ENCODE assay signal across 1 cellular context in the genomic region with DNA sequence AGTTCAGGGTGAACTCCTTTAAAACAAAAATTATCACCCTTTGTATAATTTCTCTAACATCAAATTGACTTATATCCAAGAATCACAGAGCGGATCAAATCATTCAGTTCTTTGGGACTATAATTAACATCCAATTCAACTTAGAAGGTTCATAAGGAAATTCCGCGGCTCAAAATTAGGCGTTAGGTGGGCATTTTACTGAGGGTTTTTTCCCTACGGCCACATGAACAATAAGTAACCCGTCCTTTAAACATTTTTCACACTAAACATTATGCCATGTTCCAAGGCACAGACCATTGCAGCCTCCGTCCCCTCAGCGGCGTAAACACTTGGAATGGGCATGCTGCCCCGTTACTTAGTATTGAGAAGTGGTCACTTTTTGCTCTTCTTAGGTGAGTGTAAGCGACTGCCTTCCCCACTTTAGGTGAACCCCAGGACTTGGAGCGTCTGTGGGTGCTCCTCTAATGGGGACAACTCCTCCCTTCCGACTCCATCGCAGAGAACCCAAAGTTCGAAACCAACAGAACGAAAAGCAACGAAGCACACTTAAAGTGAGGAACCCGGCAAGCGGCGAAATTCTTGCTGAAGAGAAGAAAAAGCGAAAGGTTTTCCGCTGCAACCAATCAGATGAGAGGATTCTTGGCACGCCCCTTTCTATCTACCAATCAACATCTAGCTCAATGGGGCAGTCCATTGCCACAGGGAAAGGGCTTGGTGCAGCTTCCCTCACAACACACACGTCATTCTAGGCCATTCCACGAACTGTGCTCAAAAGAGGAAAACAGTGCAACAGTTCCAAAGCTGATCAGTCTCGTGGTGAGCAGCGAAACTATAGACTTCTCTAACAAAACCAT.
A peak's percentile ranks its signal among the peaks of the same experiment; 100 is the strongest.
TF ChIP-seq lines count a peak whose summit lies in the region.

No MANE protein-coding gene starts in this region.

TF ChIP-seq in GM12878, 131 proteins besides CTCF, POLR2A, EP300 and RAD21 (continued from another document):
- TF ChIP-seq, protein P1, sequence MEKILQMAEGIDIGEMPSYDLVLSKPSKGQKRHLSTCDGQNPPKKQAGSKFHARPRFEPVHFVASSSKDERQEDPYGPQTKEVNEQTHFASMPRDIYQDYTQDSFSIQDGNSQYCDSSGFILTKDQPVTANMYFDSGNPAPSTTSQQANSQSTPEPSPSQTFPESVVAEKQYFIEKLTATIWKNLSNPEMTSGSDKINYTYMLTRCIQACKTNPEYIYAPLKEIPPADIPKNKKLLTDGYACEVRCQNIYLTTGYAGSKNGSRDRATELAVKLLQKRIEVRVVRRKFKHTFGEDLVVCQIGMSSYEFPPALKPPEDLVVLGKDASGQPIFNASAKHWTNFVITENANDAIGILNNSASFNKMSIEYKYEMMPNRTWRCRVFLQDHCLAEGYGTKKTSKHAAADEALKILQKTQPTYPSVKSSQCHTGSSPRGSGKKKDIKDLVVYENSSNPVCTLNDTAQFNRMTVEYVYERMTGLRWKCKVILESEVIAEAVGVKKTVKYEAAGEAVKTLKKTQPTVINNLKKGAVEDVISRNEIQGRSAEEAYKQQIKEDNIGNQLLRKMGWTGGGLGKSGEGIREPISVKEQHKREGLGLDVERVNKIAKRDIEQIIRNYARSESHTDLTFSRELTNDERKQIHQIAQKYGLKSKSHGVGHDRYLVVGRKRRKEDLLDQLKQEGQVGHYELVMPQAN (conservative IDR thresholded peaks at IDR 0.05): peak; percentile 86
- TF ChIP-seq, protein P2, sequence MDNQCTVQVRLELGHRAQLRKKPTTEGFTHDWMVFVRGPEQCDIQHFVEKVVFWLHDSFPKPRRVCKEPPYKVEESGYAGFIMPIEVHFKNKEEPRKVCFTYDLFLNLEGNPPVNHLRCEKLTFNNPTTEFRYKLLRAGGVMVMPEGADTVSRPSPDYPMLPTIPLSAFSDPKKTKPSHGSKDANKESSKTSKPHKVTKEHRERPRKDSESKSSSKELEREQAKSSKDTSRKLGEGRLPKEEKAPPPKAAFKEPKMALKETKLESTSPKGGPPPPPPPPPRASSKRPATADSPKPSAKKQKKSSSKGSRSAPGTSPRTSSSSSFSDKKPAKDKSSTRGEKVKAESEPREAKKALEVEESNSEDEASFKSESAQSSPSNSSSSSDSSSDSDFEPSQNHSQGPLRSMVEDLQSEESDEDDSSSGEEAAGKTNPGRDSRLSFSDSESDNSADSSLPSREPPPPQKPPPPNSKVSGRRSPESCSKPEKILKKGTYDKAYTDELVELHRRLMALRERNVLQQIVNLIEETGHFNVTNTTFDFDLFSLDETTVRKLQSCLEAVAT (IDR thresholded peaks at IDR 0.05): peak; percentile 69; the same call in 1 of the 2 replicates
- TF ChIP-seq FOS (IDR thresholded peaks at IDR 0.05; ENCODE audit: borderline replicate concordance, extremely low read depth, insufficient read length) (peak; percentile 55), ATF7 (IDR thresholded peaks at IDR 0.05; ENCODE audit: low read depth) (peak; percentile 100), STAT3 (IDR thresholded peaks at IDR 0.05; ENCODE audit: low read depth, low read length) (no peak), NFIC (IDR thresholded peaks at IDR 0.05; ENCODE audit: low read depth, low read length) (peak; percentile 33; the same call in 1 of the 2 replicates), CHD1 (IDR thresholded peaks at IDR 0.05; ENCODE audit: low read depth, low read length) (peak; percentile 95; the same call in 1 of the 2 replicates)
- TF ChIP-seq, protein P3, sequence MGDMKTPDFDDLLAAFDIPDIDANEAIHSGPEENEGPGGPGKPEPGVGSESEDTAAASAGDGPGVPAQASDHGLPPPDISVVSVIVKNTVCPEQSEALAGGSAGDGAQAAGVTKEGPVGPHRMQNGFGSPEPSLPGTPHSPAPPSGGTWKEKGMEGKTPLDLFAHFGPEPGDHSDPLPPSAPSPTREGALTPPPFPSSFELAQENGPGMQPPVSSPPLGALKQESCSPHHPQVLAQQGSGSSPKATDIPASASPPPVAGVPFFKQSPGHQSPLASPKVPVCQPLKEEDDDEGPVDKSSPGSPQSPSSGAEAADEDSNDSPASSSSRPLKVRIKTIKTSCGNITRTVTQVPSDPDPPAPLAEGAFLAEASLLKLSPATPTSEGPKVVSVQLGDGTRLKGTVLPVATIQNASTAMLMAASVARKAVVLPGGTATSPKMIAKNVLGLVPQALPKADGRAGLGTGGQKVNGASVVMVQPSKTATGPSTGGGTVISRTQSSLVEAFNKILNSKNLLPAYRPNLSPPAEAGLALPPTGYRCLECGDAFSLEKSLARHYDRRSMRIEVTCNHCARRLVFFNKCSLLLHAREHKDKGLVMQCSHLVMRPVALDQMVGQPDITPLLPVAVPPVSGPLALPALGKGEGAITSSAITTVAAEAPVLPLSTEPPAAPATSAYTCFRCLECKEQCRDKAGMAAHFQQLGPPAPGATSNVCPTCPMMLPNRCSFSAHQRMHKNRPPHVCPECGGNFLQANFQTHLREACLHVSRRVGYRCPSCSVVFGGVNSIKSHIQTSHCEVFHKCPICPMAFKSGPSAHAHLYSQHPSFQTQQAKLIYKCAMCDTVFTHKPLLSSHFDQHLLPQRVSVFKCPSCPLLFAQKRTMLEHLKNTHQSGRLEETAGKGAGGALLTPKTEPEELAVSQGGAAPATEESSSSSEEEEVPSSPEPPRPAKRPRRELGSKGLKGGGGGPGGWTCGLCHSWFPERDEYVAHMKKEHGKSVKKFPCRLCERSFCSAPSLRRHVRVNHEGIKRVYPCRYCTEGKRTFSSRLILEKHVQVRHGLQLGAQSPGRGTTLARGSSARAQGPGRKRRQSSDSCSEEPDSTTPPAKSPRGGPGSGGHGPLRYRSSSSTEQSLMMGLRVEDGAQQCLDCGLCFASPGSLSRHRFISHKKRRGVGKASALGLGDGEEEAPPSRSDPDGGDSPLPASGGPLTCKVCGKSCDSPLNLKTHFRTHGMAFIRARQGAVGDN (IDR thresholded peaks at IDR 0.05): no peak
- TF ChIP-seq, protein P4, sequence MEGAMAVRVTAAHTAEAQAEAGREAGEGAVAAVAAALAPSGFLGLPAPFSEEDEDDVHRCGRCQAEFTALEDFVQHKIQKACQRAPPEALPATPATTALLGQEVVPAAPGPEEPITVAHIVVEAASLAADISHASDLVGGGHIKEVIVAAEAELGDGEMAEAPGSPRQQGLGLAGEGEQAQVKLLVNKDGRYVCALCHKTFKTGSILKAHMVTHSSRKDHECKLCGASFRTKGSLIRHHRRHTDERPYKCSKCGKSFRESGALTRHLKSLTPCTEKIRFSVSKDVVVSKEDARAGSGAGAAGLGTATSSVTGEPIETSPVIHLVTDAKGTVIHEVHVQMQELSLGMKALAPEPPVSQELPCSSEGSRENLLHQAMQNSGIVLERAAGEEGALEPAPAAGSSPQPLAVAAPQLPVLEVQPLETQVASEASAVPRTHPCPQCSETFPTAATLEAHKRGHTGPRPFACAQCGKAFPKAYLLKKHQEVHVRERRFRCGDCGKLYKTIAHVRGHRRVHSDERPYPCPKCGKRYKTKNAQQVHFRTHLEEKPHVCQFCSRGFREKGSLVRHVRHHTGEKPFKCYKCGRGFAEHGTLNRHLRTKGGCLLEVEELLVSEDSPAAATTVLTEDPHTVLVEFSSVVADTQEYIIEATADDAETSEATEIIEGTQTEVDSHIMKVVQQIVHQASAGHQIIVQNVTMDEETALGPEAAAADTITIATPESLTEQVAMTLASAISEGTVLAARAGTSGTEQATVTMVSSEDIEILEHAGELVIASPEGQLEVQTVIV (IDR thresholded peaks at IDR 0.05; ENCODE audit: borderline replicate concordance, partially characterized antibody): peak; percentile 31
- TF ChIP-seq, protein P5, sequence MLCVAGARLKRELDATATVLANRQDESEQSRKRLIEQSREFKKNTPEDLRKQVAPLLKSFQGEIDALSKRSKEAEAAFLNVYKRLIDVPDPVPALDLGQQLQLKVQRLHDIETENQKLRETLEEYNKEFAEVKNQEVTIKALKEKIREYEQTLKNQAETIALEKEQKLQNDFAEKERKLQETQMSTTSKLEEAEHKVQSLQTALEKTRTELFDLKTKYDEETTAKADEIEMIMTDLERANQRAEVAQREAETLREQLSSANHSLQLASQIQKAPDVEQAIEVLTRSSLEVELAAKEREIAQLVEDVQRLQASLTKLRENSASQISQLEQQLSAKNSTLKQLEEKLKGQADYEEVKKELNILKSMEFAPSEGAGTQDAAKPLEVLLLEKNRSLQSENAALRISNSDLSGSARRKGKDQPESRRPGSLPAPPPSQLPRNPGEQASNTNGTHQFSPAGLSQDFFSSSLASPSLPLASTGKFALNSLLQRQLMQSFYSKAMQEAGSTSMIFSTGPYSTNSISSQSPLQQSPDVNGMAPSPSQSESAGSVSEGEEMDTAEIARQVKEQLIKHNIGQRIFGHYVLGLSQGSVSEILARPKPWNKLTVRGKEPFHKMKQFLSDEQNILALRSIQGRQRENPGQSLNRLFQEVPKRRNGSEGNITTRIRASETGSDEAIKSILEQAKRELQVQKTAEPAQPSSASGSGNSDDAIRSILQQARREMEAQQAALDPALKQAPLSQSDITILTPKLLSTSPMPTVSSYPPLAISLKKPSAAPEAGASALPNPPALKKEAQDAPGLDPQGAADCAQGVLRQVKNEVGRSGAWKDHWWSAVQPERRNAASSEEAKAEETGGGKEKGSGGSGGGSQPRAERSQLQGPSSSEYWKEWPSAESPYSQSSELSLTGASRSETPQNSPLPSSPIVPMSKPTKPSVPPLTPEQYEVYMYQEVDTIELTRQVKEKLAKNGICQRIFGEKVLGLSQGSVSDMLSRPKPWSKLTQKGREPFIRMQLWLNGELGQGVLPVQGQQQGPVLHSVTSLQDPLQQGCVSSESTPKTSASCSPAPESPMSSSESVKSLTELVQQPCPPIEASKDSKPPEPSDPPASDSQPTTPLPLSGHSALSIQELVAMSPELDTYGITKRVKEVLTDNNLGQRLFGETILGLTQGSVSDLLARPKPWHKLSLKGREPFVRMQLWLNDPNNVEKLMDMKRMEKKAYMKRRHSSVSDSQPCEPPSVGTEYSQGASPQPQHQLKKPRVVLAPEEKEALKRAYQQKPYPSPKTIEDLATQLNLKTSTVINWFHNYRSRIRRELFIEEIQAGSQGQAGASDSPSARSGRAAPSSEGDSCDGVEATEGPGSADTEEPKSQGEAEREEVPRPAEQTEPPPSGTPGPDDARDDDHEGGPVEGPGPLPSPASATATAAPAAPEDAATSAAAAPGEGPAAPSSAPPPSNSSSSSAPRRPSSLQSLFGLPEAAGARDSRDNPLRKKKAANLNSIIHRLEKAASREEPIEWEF (IDR thresholded peaks at IDR 0.05; ENCODE audit: insufficient replicate concordance, low read depth, low read length): no peak
